In the genomic region with DNA sequence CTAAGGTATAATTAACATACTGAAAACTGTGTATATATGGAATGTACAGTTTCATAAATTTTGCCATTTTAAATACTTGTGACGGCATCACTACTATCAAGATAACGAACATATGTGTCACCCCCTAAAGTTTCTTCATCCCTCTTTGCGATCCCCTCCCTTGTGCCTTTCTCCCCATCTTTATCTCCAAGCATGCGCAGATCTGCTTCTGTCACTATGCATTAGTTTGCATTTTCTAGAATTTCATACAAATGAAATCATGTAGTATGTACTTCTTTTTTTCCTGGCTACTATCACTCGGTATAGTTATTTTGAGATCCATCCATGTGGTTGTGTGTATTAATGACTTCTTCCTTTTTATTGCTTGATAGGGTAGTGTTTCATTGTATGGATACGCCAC, we compare ENCODE assay signal across 33 cellular contexts.
"Had no signal": no experiment of that assay in that cellular context is flagged by ENCODE, and none has a peak within 500 bp of the region (broad histone marks: within the 10 kb centered on the region; RNA-seq: fewer than 3 reads in every experiment).

No MANE protein-coding gene starts in this region.

- H3K4me3 ChIP-seq: adrenal gland, ascending aorta, body of pancreas, breast epithelium, cardiac muscle cell had no signal

- ATAC-seq: activated naive CD4-positive, alpha-beta T cell treated with anti-CD3 and anti-CD28 coated beads, Interleukin-2, amount 50 U/mL, for 72 hours; activated naive CD8-positive, alpha-beta T cell treated with anti-CD3 and anti-CD28 coated beads, Interleukin-2, amount 50 U/mL, for 24 hours; activated T-cell treated with anti-CD3 and anti-CD28 coated beads, Interleukin-2, amount 50 U/mL, for 4 hours; activated T-cell treated with anti-CD3 and anti-CD28 coated beads, Interleukin-2, amount 50 U/mL, for 72 hours; activated T-helper 17 cell treated with anti-CD3 and anti-CD28 coated beads, Interleukin-2, amount 50 U/mL, for 72 hours; body of pancreas had no signal

- H3K4me1 ChIP-seq: adrenal gland, ascending aorta, body of pancreas, breast epithelium had no signal

- H3K27me3 ChIP-seq: adrenal gland, ascending aorta, body of pancreas, brain microvascular endothelial cell, breast epithelium had no signal

- FAIRE-seq: astrocyte, bronchial epithelial cell had no signal

- H3K27ac ChIP-seq: adrenal gland, ascending aorta, body of pancreas, brain microvascular endothelial cell, breast epithelium, cardiac muscle cell had no signal

- H3K9me3 ChIP-seq: adrenal gland, ascending aorta, body of pancreas, breast epithelium had no signal

- DNase-seq: activated effector memory CD4-positive, alpha-beta T cell treated with Interleukin-2 at 50 U/mL for 16 hours; activated gamma-delta T cell; activated gamma-delta T cell treated with Interleukin-2 at 50 U/mL for 16 hours; activated naive CD4-positive, alpha-beta T cell; activated naive CD4-positive, alpha-beta T cell treated with anti-CD3 and anti-CD28 coated beads for 36 hours; activated naive CD4-positive, alpha-beta T cell treated with anti-CD3 and anti-CD28 coated beads, Interleukin-2, amount 10 ng/mL, durations not matched to agents 7 days and 5 days; activated naive CD4-positive, alpha-beta T cell treated with anti-CD3 and anti-CD28 coated beads, Interleukin-2, amount 50 U/mL, for 16 hours; activated naive CD4-positive, alpha-beta T cell treated with Interleukin-2 at 50 U/mL for 16 hours; activated naive CD8-positive, alpha-beta T cell treated with anti-CD3 and anti-CD28 coated beads for 36 hours; activated naive CD8-positive, alpha-beta T cell treated with anti-CD3 and anti-CD28 coated beads, Interleukin-2, amount 10 ng/mL, durations not matched to agents 7 days and 5 days; activated naive CD8-positive, alpha-beta T cell treated with anti-CD3 and anti-CD28 coated beads, Interleukin-2, amount 50 U/mL, for 24 hours; activated T-cell treated with anti-CD3 and anti-CD28 coated beads, Interleukin-2, amount 50 U/mL, for 1 hour; activated T-cell treated with anti-CD3 and anti-CD28 coated beads, Interleukin-2, amount 50 U/mL, for 24 hours; activated T-cell treated with anti-CD3 and anti-CD28 coated beads, Interleukin-2, amount 50 U/mL, for 4 hours; activated T-cell treated with anti-CD3 and anti-CD28 coated beads, Interleukin-2, amount 50 U/mL, for 48 hours; activated T-cell treated with anti-CD3 and anti-CD28 coated beads, Interleukin-2, amount 50 U/mL, for 72 hours; adrenal gland; amniotic stem cell; amygdala; anterior cingulate cortex; aorta; body of pancreas; brain microvascular endothelial cell; caudate nucleus; central memory CD4-positive, alpha-beta T cell; cerebellar nuclear complex had no signal

- H3K36me3 ChIP-seq: adrenal gland, ascending aorta, brain microvascular endothelial cell, breast epithelium, cardiac muscle cell had no signal
